In genomic region chr13:107834268-107834667, GRCh38 we compare ENCODE assay signal across 17 cellular contexts.
"Had no signal": no experiment of that assay in that cellular context is flagged by ENCODE, and none has a peak within 500 bp of the region (broad histone marks: within the 10 kb centered on the region; RNA-seq: fewer than 3 reads in every experiment).

No MANE protein-coding gene starts in this region.

- H3K27ac ChIP-seq: coronary artery, gastrocnemius medialis, pancreas, stomach, thoracic aorta had no signal

- H3K36me3 ChIP-seq: gastrocnemius medialis, pancreas, stomach, thoracic aorta had no signal

- H3K4me3 ChIP-seq: coronary artery, gastrocnemius medialis, pancreas, stomach, thoracic aorta had no signal

- H3K4me1 ChIP-seq: gastrocnemius medialis, pancreas, stomach had no signal

- DNase-seq: activated CD4-positive, alpha-beta T cell treated with anti-CD3 and anti-CD28 coated beads, Interleukin-2, amount 50 U/mL, for 48 hours; activated CD4-positive, CD25-positive, alpha-beta regulatory T cell treated with anti-CD3 and anti-CD28 coated beads, Interleukin-2, amount 50 U/mL, for 72 hours; activated CD8-positive, alpha-beta memory T cell treated with anti-CD3 and anti-CD28 coated beads, Interleukin-2, amount 10 ng/mL, durations not matched to agents 7 days and 5 days; activated effector memory CD4-positive, alpha-beta T cell treated with anti-CD3 and anti-CD28 coated beads, Interleukin-2, amount 50 U/mL, for 16 hours; activated T-cell treated with anti-CD3 and anti-CD28 coated beads, Interleukin-2, amount 50 U/mL, for 4 hours; amygdala; effector CD4-positive, alpha-beta T cell; gastrocnemius medialis; pancreas; retina; stimulated activated CD4-positive, alpha-beta T cell treated with anti-CD3 and anti-CD28 coated beads, Interleukin-15, amount 100 ng/mL, for 24 hours; stimulated activated CD4-positive, alpha-beta T cell treated with anti-CD3 and anti-CD28 coated beads, Interleukin-4, amount 100 ng/mL, for 4 hours; stomach had no signal

- H3K27me3 ChIP-seq: gastrocnemius medialis, pancreas, stomach had no signal

- H3K4me1 Mint-ChIP-seq: activated CD8-positive, alpha-beta memory T cell treated with anti-CD3 and anti-CD28 coated beads, Interleukin-2, amount 10 ng/mL, durations not matched to agents 7 days and 5 days had no signal

- H3K36me3 Mint-ChIP-seq: activated CD8-positive, alpha-beta memory T cell treated with anti-CD3 and anti-CD28 coated beads, Interleukin-2, amount 10 ng/mL, durations not matched to agents 7 days and 5 days; mesothelial cell of epicardium had no signal

- H3K27me3 Mint-ChIP-seq: activated CD8-positive, alpha-beta memory T cell treated with anti-CD3 and anti-CD28 coated beads, Interleukin-2, amount 10 ng/mL, durations not matched to agents 7 days and 5 days had no signal

- H3K9me3 Mint-ChIP-seq: mesothelial cell of epicardium had no signal

- H3K27ac Mint-ChIP-seq: activated CD8-positive, alpha-beta memory T cell treated with anti-CD3 and anti-CD28 coated beads, Interleukin-2, amount 10 ng/mL, durations not matched to agents 7 days and 5 days; activated naive CD4-positive, alpha-beta T cell treated with anti-CD3 and anti-CD28 coated beads, Interleukin-2, amount 50 U/mL, for 72 hours; mesothelial cell of epicardium had no signal

- H3K4me3 Mint-ChIP-seq: activated CD8-positive, alpha-beta memory T cell treated with anti-CD3 and anti-CD28 coated beads, Interleukin-2, amount 10 ng/mL, durations not matched to agents 7 days and 5 days; activated T-cell treated with anti-CD3 and anti-CD28 coated beads, Interleukin-2, amount 50 U/mL, for 4 hours; mesothelial cell of epicardium had no signal

- H3K9me3 ChIP-seq: gastrocnemius medialis, pancreas, stomach, thoracic aorta had no signal
